In genomic region chr10:11165591-11166543, GRCh38 we compare ENCODE assay signal across 8 cellular contexts.
DNase-seq lines count a peak whose midpoint lies in the region; ATAC-seq and TF ChIP-seq lines count a peak whose summit lies in the region.

No MANE protein-coding gene starts in this region.

- intact Hi-C loops in IMR-90 (cut with micrococcal nuclease), result no loop called here

- WGBS in IMR-90 (ENCODE audit: extremely low coverage in 2 of 2, insufficient read length in 1 of 2), 2 experiments, result 4% methylated on average over 13 of the region's 44 CpGs; no CpG with 5 or more reads in 1 of the 2 experiments

- H3K4me2 ChIP-seq in IMR-90 (ENCODE audit: low read depth, low read length), result peak overlapping the region; percentile 95

- H2BK5ac ChIP-seq in IMR-90 (ENCODE audit: low read depth, low read length, poor library complexity, severe bottlenecking), result no peak overlapping the region

- CTCF ChIA-PET in IMR-90 (lab: Yijun Ruan, JAX), result no interaction called here

- peak; percentile 45 for ATAC-seq in GM21576 (IDR thresholded peaks at IDR 0.05; ENCODE audit: unreplicated experiment)
- ATAC-seq in IMR-90 (ENCODE audit: low read depth), result peak; percentile 48
- peak; percentile 55 for ATAC-seq in effector memory CD8-positive, alpha-beta T cell (replicated peaks)

- no peaks in the 10 kb centered on the region for H3K9me3 ChIP-seq in IMR-90 (ENCODE audit: control insufficient read depth, insufficient read depth, low read length)
- H3K9me3 ChIP-seq in mucosa of rectum (ENCODE audit: control insufficient read depth in 2 of 2, low read length in 2 of 2), result no peaks in the 10 kb centered on the region

- H3K36me3 Mint-ChIP-seq in effector memory CD8-positive, alpha-beta T cell (ENCODE audit: insufficient read depth), result peaks cover 57% of the 10 kb centered on the region

- no peak overlapping the region for H3K14ac ChIP-seq in IMR-90 (replicated peaks; ENCODE audit: low read depth, low read length)

- BruUV-seq in IMR-90 (replicated peaks; lab: Mats Ljungman, UMichigan), result no TSS peak

- H3K4me1 ChIP-seq in IMR-90 (ENCODE audit: control insufficient read depth, insufficient read depth, low read length), result peaks cover 3% of the 10 kb centered on the region; the same call in 1 of the 2 replicates
- H3K4me1 ChIP-seq in mucosa of rectum (ENCODE audit: control insufficient read depth in 2 of 2, insufficient read depth in 2 of 2, low read length in 2 of 2), result peaks cover 4 to 6% of the 10 kb centered on the region in 2 donors

- in situ Hi-C loops in IMR-90 (cut with MboI; ENCODE audit: low sequenced_read_pairs), result no loop called here

- H3K36me3 ChIP-seq in IMR-90 (ENCODE audit: control insufficient read depth, insufficient read depth, low read length), result no peaks in the 10 kb centered on the region
- peaks cover 3 to 6% of the 10 kb centered on the region in 2 donors for H3K36me3 ChIP-seq in mucosa of rectum (ENCODE audit: control insufficient read depth in 2 of 2, insufficient read depth in 2 of 2, low read length in 2 of 2)

- TF ChIP-seq RAD21 in IMR-90 (IDR thresholded peaks at IDR 0.05; ENCODE audit: low read length), result no peak

- no peak overlapping the region for H2BK20ac ChIP-seq in IMR-90 (ENCODE audit: low read depth, low read length)

- no peak overlapping the region for H3K4me3 Mint-ChIP-seq in effector memory CD8-positive, alpha-beta T cell

- H3K4ac ChIP-seq in IMR-90 (ENCODE audit: low read depth, low read length), result 0 out of 2 replicates have a peak overlapping the region, but pooled peaks have one; percentile 52

- no peak overlapping the region for H2AK5ac ChIP-seq in IMR-90 (ENCODE audit: low read depth, low read length)

- H3K27ac ChIP-seq in IMR-90 (ENCODE audit: insufficient read depth, low read length), result no peak overlapping the region; the same call in 1 of the 2 replicates
- peak overlapping the region; percentile 80 to 87 for H3K27ac ChIP-seq in mucosa of rectum (ENCODE audit: low read depth in 2 of 2, low read length in 2 of 2)
- peak overlapping the region; percentile 74 for H3K27ac ChIP-seq in temporal lobe (ENCODE audit: low read depth, low read length)

- no peak overlapping the region for H2BK15ac ChIP-seq in IMR-90 (ENCODE audit: low read depth, low read length)

- no peak overlapping the region for H3K27ac Mint-ChIP-seq in effector memory CD8-positive, alpha-beta T cell

- no peak overlapping the region for H4K91ac ChIP-seq in IMR-90 (ENCODE audit: insufficient read depth, low read depth, low read length)

- H3K9me1 ChIP-seq in IMR-90 (ENCODE audit: insufficient read depth, low read length), result 0 out of 2 replicates have a peak, but pooled peaks cover 4% of the 10 kb centered on the region

- peak overlapping the region; percentile 41; the same call in 1 of the 2 replicates for H3K9ac ChIP-seq in IMR-90 (ENCODE audit: low read depth, low read length)
- H3K9ac ChIP-seq in mucosa of rectum (ENCODE audit: low read depth in 1 of 2, low read length in 2 of 2), result peak overlapping the region; percentile 73 to 80

- no peaks in the 10 kb centered on the region for H3K27me3 Mint-ChIP-seq in effector memory CD8-positive, alpha-beta T cell

- peak; percentile 77 for DNase-seq in ELF-1 (ENCODE audit: low read depth, low spot score)
- no peak for DNase-seq in IMR-90
- peak; percentile 65 to 69 for DNase-seq in activated CD4-positive, alpha-beta T cell treated with anti-CD3 and anti-CD28 coated beads for 4 hours
- DNase-seq in effector memory CD8-positive, alpha-beta T cell, result peak; percentile 63 to 70 (median 68)
- no peak for DNase-seq in middle frontal gyrus (ENCODE audit: extremely low spot score, low spot score)

- no peak overlapping the region for H4K8ac ChIP-seq in IMR-90 (ENCODE audit: low read depth in 2 of 2, low read length in 2 of 2)

- H3K4me3 ChIP-seq in IMR-90 (ENCODE audit: insufficient read depth, low read depth, low read length), result peak overlapping the region; percentile 49
- peak overlapping the region; percentile 71 to 85 for H3K4me3 ChIP-seq in mucosa of rectum (ENCODE audit: low read length in 2 of 2)

- H3K79me1 ChIP-seq in IMR-90 (ENCODE audit: low read depth in 1 of 2, low read length in 2 of 2), result no peaks in the 10 kb centered on the region

- no peaks in the 10 kb centered on the region for H4K20me1 ChIP-seq in IMR-90 (ENCODE audit: insufficient read depth, low read length)

- peaks cover 0 to 9% of the 10 kb centered on the region in 2 donors for H3K9me3 Mint-ChIP-seq in effector memory CD8-positive, alpha-beta T cell

- H3K56ac ChIP-seq in IMR-90 (ENCODE audit: extremely low read depth, insufficient read depth, low read length), result no peak overlapping the region

- H3K27me3 ChIP-seq in IMR-90 (ENCODE audit: control insufficient read depth, insufficient read depth, low read length) (peaks cover 3% of the 10 kb centered on the region; the same call in 1 of the 2 replicates), mucosa of rectum (ENCODE audit: control insufficient read depth in 2 of 2, insufficient read depth in 2 of 2, low read length in 2 of 2) (no peaks in the 10 kb centered on the region)

- H2AK9ac ChIP-seq in IMR-90 (replicated peaks; ENCODE audit: low read depth, low read length, poor library complexity), result peak overlapping the region; percentile 15

- H2AFZ ChIP-seq in IMR-90 (replicated peaks; ENCODE audit: low read length, poor library complexity), result peak overlapping the region; percentile 85

- TF ChIP-seq CTCF in IMR-90 (conservative IDR thresholded peaks at IDR 0.05; ENCODE audit: low read depth, low read length), result 0 out of 2 replicates have a peak, but pooled peaks have one; percentile 10

- no peak for TF ChIP-seq POLR2A in IMR-90 (IDR thresholded peaks at IDR 0.05; ENCODE audit: low read depth, low read length)

- H3K4me1 Mint-ChIP-seq in effector memory CD8-positive, alpha-beta T cell (ENCODE audit: low read depth in 2 of 2), result peaks cover 28 to 40% of the 10 kb centered on the region in 2 donors

- H2BK120ac ChIP-seq in IMR-90 (ENCODE audit: low read depth, low read length), result no peak overlapping the region

- POLR2A ChIA-PET in IMR-90 (lab: Charles Lee; ENCODE audit: unreplicated experiment), result no interaction called here

- H3K23ac ChIP-seq in IMR-90 (ENCODE audit: low read depth, low read length), result peak overlapping the region; percentile 33; the same call in 1 of the 2 replicates

- no peak overlapping the region for H3K18ac ChIP-seq in IMR-90 (ENCODE audit: low read depth, low read length)

- no peak overlapping the region for H4K5ac ChIP-seq in IMR-90 (ENCODE audit: low read depth, low read length)

- dilution Hi-C loops in IMR-90 (cut with HindIII; ENCODE audit: low sequenced_read_pairs, unreplicated experiment), result no loop called here

TF ChIP-seq in IMR-90, 13 proteins besides CTCF, POLR2A, EP300 and RAD21:
- no peak for TF ChIP-seq MAZ (IDR thresholded peaks at IDR 0.05; ENCODE audit: borderline replicate concordance, low read depth, low read length)
- no peak for TF ChIP-seq RFX5 (IDR thresholded peaks at IDR 0.05; ENCODE audit: low read depth, low read length)
- TF ChIP-seq CEBPB (IDR thresholded peaks at IDR 0.05; ENCODE audit: low read depth, low read length), result no peak

Comparison
In these comparisons a context has a peak if more than half of its experiments do, and no peak if none do; other contexts are left out.
1. DNase-seq: peak in ELF-1 (single experiment), activated CD4-positive, alpha-beta T cell treated with anti-CD3 and anti-CD28 coated beads for 4 hours (2 of 2) and effector memory CD8-positive, alpha-beta T cell (3 of 3); none in IMR-90 (single experiment) and middle frontal gyrus (single experiment).
2. Peak in every context shown above with its lines, with median percentiles within 50 percentile points of each other: ATAC-seq.